ENCODE assay signal across 20 cellular contexts in the genomic region with DNA sequence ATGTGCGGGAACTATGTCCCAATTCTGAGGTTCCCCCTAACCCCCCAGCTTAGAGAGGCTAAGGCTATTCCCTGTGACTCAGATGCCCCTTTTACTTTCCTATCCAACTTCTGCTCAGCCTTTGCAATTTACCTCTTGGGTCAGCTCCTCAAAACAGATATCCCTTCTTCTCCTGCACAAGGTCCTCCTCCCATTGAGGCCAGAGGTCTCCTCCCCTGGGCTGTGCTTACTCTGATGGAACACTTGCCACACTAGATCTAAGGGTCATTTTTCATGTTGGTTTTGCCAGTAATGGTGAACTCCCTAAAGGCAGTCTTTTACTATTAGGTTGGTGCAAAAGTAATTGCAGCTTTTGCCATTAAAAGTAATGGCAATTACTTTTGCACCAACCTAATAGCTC. TPM values are rescaled to one million over a fixed set of nuclear protein-coding genes. Genes with fewer than 3 reads are reported as not detected.
"Had no signal": no experiment of that assay in that cellular context is flagged by ENCODE, and none has a peak within 500 bp of the region (broad histone marks: within the 10 kb centered on the region; RNA-seq: fewer than 3 reads in every experiment).

No MANE protein-coding gene starts in this region.

- DNase-seq: activated CD4-positive, alpha-beta T cell treated with anti-CD3 and anti-CD28 coated beads for 1 hour; adrenal gland; dermis blood vessel endothelial cell; foreskin fibroblast; left colon; lower lobe of right lung; stimulated activated CD4-positive, alpha-beta T cell treated with anti-CD3 and anti-CD28 coated beads, Interleukin-4, amount 100 ng/mL, for 1 hour; testis; upper lobe of left lung; WERI-Rb-1 had no signal

- H3K36me3 ChIP-seq: adrenal gland, breast epithelium, lower lobe of right lung, upper lobe of left lung, WERI-Rb-1 had no signal

- H3K4me3 ChIP-seq: adrenal gland, breast epithelium, lower lobe of right lung, smooth muscle cell, testis, upper lobe of left lung had no signal

- H3K9me3 Mint-ChIP-seq: activated naive CD4-positive, alpha-beta T cell treated with anti-CD3 and anti-CD28 coated beads, Interleukin-2, amount 50 U/mL, for 72 hours; naive thymus-derived CD8-positive, alpha-beta T cell had no signal

- H3K27me3 ChIP-seq: breast epithelium, testis, upper lobe of left lung had no signal

- H3K4me1 ChIP-seq: adrenal gland, breast epithelium, lower lobe of right lung, parathyroid adenoma, testis, upper lobe of left lung had no signal

- H3K27ac ChIP-seq: adrenal gland, breast epithelium, lower lobe of right lung, parathyroid adenoma, testis, upper lobe of left lung, WERI-Rb-1 had no signal

- ATAC-seq: lower lobe of right lung, sciatic nerve, SK-N-SH treated with all-trans-retinoic acid at 6 μM for 48 hours had no signal

- H3K36me3 Mint-ChIP-seq: activated naive CD4-positive, alpha-beta T cell treated with anti-CD3 and anti-CD28 coated beads, Interleukin-2, amount 50 U/mL, for 72 hours had no signal

- H3K27ac Mint-ChIP-seq: activated naive CD4-positive, alpha-beta T cell treated with anti-CD3 and anti-CD28 coated beads, Interleukin-2, amount 50 U/mL, for 72 hours had no signal

- H3K9me3 ChIP-seq: adrenal gland, breast epithelium, lower lobe of right lung, testis, upper lobe of left lung had no signal

- FAIRE-seq: astrocyte, islet of Langerhans had no signal

RNA-seq across cellular contexts. Expression of gene XIRP1, which starts 41.6 kb away (rescaled TPM):
- total RNA-seq: dermis blood vessel endothelial cell; glomerular endothelial cell; left colon; lower lobe of right lung; naive thymus-derived CD8-positive, alpha-beta T cell had no signal
- polyA plus RNA-seq: naive thymus-derived CD8-positive, alpha-beta T cell had no signal

RNA-seq across cellular contexts. Expression of gene CX3CR1, which starts 45.8 kb away (rescaled TPM):
- total RNA-seq: dermis blood vessel endothelial cell, glomerular endothelial cell, smooth muscle cell had no signal
- polyA plus RNA-seq: smooth muscle cell had no signal
